1 cellular context compared by ENCODE assay signal in genomic region chr7:35366167-35367155, GRCh38.
TF ChIP-seq lines count a peak whose summit lies in the region.

No MANE protein-coding gene starts in this region.

TF ChIP-seq in K562, 482 proteins besides CTCF, POLR2A, EP300 and RAD21 (continued from another document):
- no peak for TF ChIP-seq U2AF2 (optimal IDR thresholded peaks at IDR 0.05; ENCODE audit: low read depth, low read length)
- no peak for TF ChIP-seq ZBTB17 (CRISPR knock-in tag; IDR thresholded peaks at IDR 0.05)
- no peak for TF ChIP-seq ZNF592 (IDR thresholded peaks at IDR 0.05)
- no peak for TF ChIP-seq HMBOX1 (IDR thresholded peaks at IDR 0.05)
- no peak for TF ChIP-seq RERE (CRISPR knock-in tag; IDR thresholded peaks at IDR 0.05; ENCODE audit: borderline replicate concordance)
- TF ChIP-seq HLTF (IDR thresholded peaks at IDR 0.05) = no peak
- no peak for TF ChIP-seq REST (CRISPR knock-in tag; IDR thresholded peaks at IDR 0.05; ENCODE audit: low read depth)
- no peak for TF ChIP-seq ELK1 (CRISPR knock-in tag; IDR thresholded peaks at IDR 0.05)
- no peak for TF ChIP-seq THAP12 (CRISPR knock-in tag; IDR thresholded peaks at IDR 0.05)
- TF ChIP-seq RCOR1 (IDR thresholded peaks at IDR 0.05; ENCODE audit: borderline replicate concordance in 1 of 2, low read depth in 2 of 2, low read length in 2 of 2) = no peak
- no peak for TF ChIP-seq SNIP1 (IDR thresholded peaks at IDR 0.05; ENCODE audit: low read depth)
- no peak for TF ChIP-seq MITF (IDR thresholded peaks at IDR 0.05)
- no peak for TF ChIP-seq THRAP3 (IDR thresholded peaks at IDR 0.05; ENCODE audit: borderline replicate concordance)
